Comparison of ENCODE assay signal across 26 cellular contexts in the genomic region with DNA sequence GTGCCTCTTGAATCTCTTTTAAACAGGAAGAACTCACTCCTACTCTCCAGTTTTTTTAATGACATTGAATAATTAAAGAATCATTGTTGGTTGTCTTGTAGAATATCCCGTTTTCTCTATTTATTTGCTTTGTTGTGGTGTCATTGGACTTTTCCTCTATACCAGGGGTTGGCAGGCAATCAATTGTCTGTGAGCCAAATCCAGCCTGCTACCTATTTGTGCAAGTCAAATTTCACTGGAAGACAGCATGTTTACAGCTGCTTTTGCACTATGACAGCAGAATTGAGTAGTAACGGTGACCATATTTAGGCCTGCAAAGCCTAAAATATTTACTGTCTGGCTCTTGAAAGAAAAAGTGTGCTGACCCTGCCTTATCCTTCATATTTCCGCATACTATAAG. TPM values are rescaled to one million over a fixed set of nuclear protein-coding genes. Genes with fewer than 3 reads are reported as not detected.
DNase-seq lines count a peak whose midpoint lies in the region; ATAC-seq, FAIRE-seq and TF ChIP-seq lines count a peak whose summit lies in the region.
"Had no signal": no experiment of that assay in that cellular context is flagged by ENCODE, and none has a peak within 500 bp of the region (broad histone marks: within the 10 kb centered on the region; RNA-seq: fewer than 3 reads in every experiment).

No MANE protein-coding gene starts in this region.

- FAIRE-seq in HepG2 (lab: Jason Lieb, UNC), result no peak
- peak; percentile 40 for FAIRE-seq in endothelial cell of umbilical vein (lab: Jason Lieb, UNC)
- FAIRE-seq: GM18507 had no signal

- H3K4me3 Mint-ChIP-seq in activated CD4-positive, alpha-beta memory T cell treated with anti-CD3 and anti-CD28 coated beads, Interleukin-2, amount 10 ng/mL, durations not matched to agents 7 days and 5 days, result no peak overlapping the region
- H3K4me3 Mint-ChIP-seq: CD4-positive, CD25-positive, alpha-beta regulatory T cell; GM23338; HFFc6; IgD-negative memory B cell had no signal

- dilution Hi-C loops in endothelial cell of umbilical vein (cut with MboI; ENCODE audit: extremely low pct_ligation_motif_present, low sequenced_read_pairs), result no loop called here

- H3F3A ChIP-seq in PC-3 (ENCODE audit: low read length, unreplicated experiment), result no peaks in the 10 kb centered on the region

- TF ChIP-seq RAD21 in liver (IDR thresholded peaks at IDR 0.05), result no peak
- TF ChIP-seq RAD21 in HepG2 (CRISPR knock-in tag; IDR thresholded peaks at IDR 0.05), result no peak

- no peak overlapping the region for H3K9ac ChIP-seq in liver (ENCODE audit: low read depth in 1 of 2, low read length in 2 of 2)
- H3K9ac ChIP-seq in HepG2 (ENCODE audit: insufficient read depth, low read depth, low read length), result no peak overlapping the region
- no peak overlapping the region for H3K9ac ChIP-seq in PC-3 (ENCODE audit: low read length)
- H3K9ac ChIP-seq in endothelial cell of umbilical vein (replicated peaks; ENCODE audit: extremely low read depth, insufficient read depth, low read length), result no peak overlapping the region
- H3K9ac ChIP-seq: BLaER1, KMS-11 had no signal

- H3K36me3 ChIP-seq in liver (ENCODE audit: control insufficient read depth in 4 of 4, insufficient read depth in 3 of 4, low read depth in 1 of 4, low read length in 3 of 4) (peaks cover 0 to 2% (median 0%) of the 10 kb centered on the region in 4 donors), HepG2 (replicated peaks in 1 of 2; ENCODE audit: control insufficient read depth in 1 of 2, insufficient read depth in 2 of 2, low read length in 2 of 2) (peaks cover 4 to 6% of the 10 kb centered on the region in 2 experiments; a peak in 3 of 5 replicates), PC-3 (ENCODE audit: low read depth, low read length) (peaks cover 36% of the 10 kb centered on the region), endothelial cell of umbilical vein (ENCODE audit: control insufficient read depth in 2 of 2, extremely low read depth in 1 of 2, insufficient read depth in 2 of 2, low read length in 2 of 2) (no peaks in the 10 kb centered on the region)
- H3K36me3 ChIP-seq: Peyer's patch had no signal

- H3K4me1 ChIP-seq in liver (ENCODE audit: control insufficient read depth in 4 of 4, insufficient read depth in 4 of 4, low read length in 3 of 4) (peaks cover 0 to 8% (median 6%) of the 10 kb centered on the region in 4 donors), HepG2 (ENCODE audit: insufficient read depth, low read length) (no peaks in the 10 kb centered on the region), PC-3 (ENCODE audit: insufficient read depth, low read length) (peaks cover 10% of the 10 kb centered on the region), endothelial cell of umbilical vein (ENCODE audit: control insufficient read depth, extremely low read depth, insufficient read depth, low read length) (no peaks in the 10 kb centered on the region)
- H3K4me1 ChIP-seq: Peyer's patch had no signal

- H3K4me2 ChIP-seq in HepG2 (ENCODE audit: low read depth, low read length) (no peak overlapping the region), PC-3 (ENCODE audit: low read length) (no peak overlapping the region), endothelial cell of umbilical vein (ENCODE audit: insufficient read depth, low read length) (no peak overlapping the region)
- H3K4me2 ChIP-seq: BLaER1, GM23338, KMS-11 had no signal

- H3K36me3 Mint-ChIP-seq in activated CD4-positive, alpha-beta memory T cell treated with anti-CD3 and anti-CD28 coated beads, Interleukin-2, amount 10 ng/mL, durations not matched to agents 7 days and 5 days (ENCODE audit: low read depth), result peaks cover 50% of the 10 kb centered on the region

- H3K27ac ChIP-seq in liver (ENCODE audit: low read depth in 1 of 2, low read length in 2 of 2) (peak overlapping the region; percentile 34 to 54), HepG2 (ENCODE audit: extremely low read length, insufficient read depth, low read length) (no peak overlapping the region), PC-3 (ENCODE audit: low read length) (no peak overlapping the region), endothelial cell of umbilical vein (ENCODE audit: insufficient read depth, low read depth, low read length) (no peak overlapping the region)
- H3K27ac ChIP-seq: BLaER1, KMS-11, Peyer's patch, SK-N-MC had no signal

- TF ChIP-seq EP300 in HepG2 (IDR thresholded peaks at IDR 0.05; ENCODE audit: low read depth in 2 of 2, low read length in 2 of 2) (no peak), HepG2 (CRISPR knock-in tag; IDR thresholded peaks at IDR 0.05; ENCODE audit: borderline replicate concordance) (no peak)

- H3K9me1 ChIP-seq in endothelial cell of umbilical vein (replicated peaks; ENCODE audit: control insufficient read depth, extremely low read depth, insufficient read depth, low read length), result no peaks in the 10 kb centered on the region

- H3K27ac Mint-ChIP-seq in activated CD4-positive, alpha-beta memory T cell treated with anti-CD3 and anti-CD28 coated beads, Interleukin-2, amount 10 ng/mL, durations not matched to agents 7 days and 5 days, result no peak overlapping the region
- H3K27ac Mint-ChIP-seq: GM23338, HFFc6, IgD-negative memory B cell had no signal

- BruUV-seq in HepG2 (replicated peaks; lab: Mats Ljungman, UMichigan), result no TSS peak
- BruUV-seq in PC-3 (replicated peaks; lab: Mats Ljungman, UMichigan), result no TSS peak
- no TSS peak for BruUV-seq in endothelial cell of umbilical vein (replicated peaks; lab: Mats Ljungman, UMichigan)

- TF ChIP-seq CTCF in liver (IDR thresholded peaks at IDR 0.05; ENCODE audit: low read depth, low read length, missing input control) (no peak), HepG2 (CRISPR knock-in tag; IDR thresholded peaks at IDR 0.05) (no peak), PC-3 (conservative IDR thresholded peaks at IDR 0.05; ENCODE audit: low read depth, low read length) (no peak), endothelial cell of umbilical vein (IDR thresholded peaks at IDR 0.05; ENCODE audit: extremely low read depth in 1 of 2, insufficient read depth in 1 of 2, low read depth in 1 of 2, low read length in 2 of 2) (no peak)

- POLR2A ChIA-PET in HepG2 (lab: Yijun Ruan, JAX), result no interaction called here
- POLR2A ChIA-PET in PC-3 (lab: Charles Lee; ENCODE audit: unreplicated experiment), result interaction anchor here (0.6 kb wide), 1 partner anchor 235 kb away, joined by 3 read pairs; no protein-coding TSS in a partner anchor
- POLR2A ChIA-PET in endothelial cell of umbilical vein (lab: Charles Lee), result no interaction called here
- POLR2A ChIA-PET in activated CD4-positive, alpha-beta memory T cell treated with anti-CD3 and anti-CD28 coated beads, Interleukin-2, amount 10 ng/mL, durations not matched to agents 7 days and 5 days (lab: Charles Lee), result no interaction called here

- 34% methylated on average over 3 of the region's 3 CpGs for WGBS in liver
- 100% methylated on average over 3 of the region's 3 CpGs for WGBS in HepG2 (ENCODE audit: low lambda C conversion rate)

- H3K4me3 ChIP-seq in liver (ENCODE audit: low read depth in 1 of 3, low read length in 3 of 3), result no peak overlapping the region
- no peak overlapping the region for H3K4me3 ChIP-seq in HepG2 (replicated peaks in 1 of 3; ENCODE audit: insufficient read depth in 1 of 3, low read depth in 2 of 3, low read length in 3 of 3)
- H3K4me3 ChIP-seq in PC-3 (ENCODE audit: low read length), result no peak overlapping the region
- H3K4me3 ChIP-seq in endothelial cell of umbilical vein (replicated peaks in 1 of 3; ENCODE audit: insufficient read depth in 1 of 3, low read depth in 1 of 3, low read length in 3 of 3), result no peak overlapping the region
- H3K4me3 ChIP-seq: BLaER1, GM23338, HAP-1, Peyer's patch, SK-N-MC had no signal

- no peaks in the 10 kb centered on the region for H3K9me3 Mint-ChIP-seq in activated CD4-positive, alpha-beta memory T cell treated with anti-CD3 and anti-CD28 coated beads, Interleukin-2, amount 10 ng/mL, durations not matched to agents 7 days and 5 days
- H3K9me3 Mint-ChIP-seq: GM23338, HFFc6, IgD-negative memory B cell had no signal

- H4K20me1 ChIP-seq in HepG2 (ENCODE audit: insufficient read depth, low read length) (no peaks in the 10 kb centered on the region), PC-3 (ENCODE audit: low read length) (no peaks in the 10 kb centered on the region), endothelial cell of umbilical vein (replicated peaks; ENCODE audit: control insufficient read depth, extremely low read depth, insufficient read depth, low read length) (no peaks in the 10 kb centered on the region)
- H4K20me1 ChIP-seq: BLaER1 had no signal

- H3K27me3 ChIP-seq in liver (ENCODE audit: control insufficient read depth in 4 of 4, insufficient read depth in 4 of 4, low read length in 3 of 4) (no peaks in the 10 kb centered on the region), HepG2 (ENCODE audit: control insufficient read depth in 1 of 2, insufficient read depth in 2 of 2, low read length in 2 of 2) (no peaks in the 10 kb centered on the region), PC-3 (ENCODE audit: low read length) (no peaks in the 10 kb centered on the region), endothelial cell of umbilical vein (ENCODE audit: control insufficient read depth in 2 of 2, insufficient read depth in 2 of 2, low read length in 2 of 2) (no peaks in the 10 kb centered on the region)
- H3K27me3 ChIP-seq: Peyer's patch had no signal

- no peaks in the 10 kb centered on the region for H3K4me1 Mint-ChIP-seq in activated CD4-positive, alpha-beta memory T cell treated with anti-CD3 and anti-CD28 coated beads, Interleukin-2, amount 10 ng/mL, durations not matched to agents 7 days and 5 days
- H3K4me1 Mint-ChIP-seq: GM23338 had no signal

- H3K9me2 ChIP-seq in PC-3 (replicated peaks; ENCODE audit: low read length), result no peaks in the 10 kb centered on the region

- no peak for TF ChIP-seq POLR2A in HepG2 (IDR thresholded peaks at IDR 0.05; ENCODE audit: insufficient read depth in 1 of 2, low read depth in 2 of 2, low read length in 2 of 2)
- TF ChIP-seq POLR2A in endothelial cell of umbilical vein (IDR thresholded peaks at IDR 0.05; ENCODE audit: low read depth, low read length), result no peak

- CTCF ChIA-PET in HepG2 (lab: Yijun Ruan, JAX; ENCODE audit: low intra/inter-chr PET ratio, low total read pairs) (no interaction called here), PC-3 (lab: Charles Lee) (no interaction called here), endothelial cell of umbilical vein (lab: Charles Lee) (no interaction called here)
- CTCF ChIA-PET in activated CD4-positive, alpha-beta memory T cell treated with anti-CD3 and anti-CD28 coated beads, Interleukin-2, amount 10 ng/mL, durations not matched to agents 7 days and 5 days (lab: Charles Lee), result interaction anchor here (0.8 kb wide), 1 partner anchor 52 kb away, joined by 3 read pairs; no protein-coding TSS in a partner anchor

- DNase-seq in HepG2 (ENCODE audit: low spot score) (no peak), PC-3 (no peak), endothelial cell of umbilical vein (ENCODE audit: low read depth, low spot score) (no peak), ureter (ENCODE audit: low spot score) (no peak)
- no peak for DNase-seq in activated CD4-positive, alpha-beta memory T cell treated with anti-CD3 and anti-CD28 coated beads, Interleukin-2, amount 10 ng/mL, durations not matched to agents 7 days and 5 days
- DNase-seq: CD4-positive, CD25-positive, alpha-beta regulatory T cell; DMS53; HFFc6; NCI-H1048; NCI-H1417; NCI-H187; NCI-H2107; NCI-H446 treated with DMSO at 0.1 percent for 48 hours; NCI-H526; NCI-H82; Peyer's patch; SIG-M5 had no signal

- H3K79me2 ChIP-seq in HepG2 (ENCODE audit: insufficient read depth, low read length) (no peaks in the 10 kb centered on the region), PC-3 (ENCODE audit: low read length) (no peaks in the 10 kb centered on the region), endothelial cell of umbilical vein (ENCODE audit: control insufficient read depth, insufficient read depth, low read length) (no peaks in the 10 kb centered on the region)

- H2AFZ ChIP-seq in HepG2 (ENCODE audit: low read length) (no peak overlapping the region), PC-3 (ENCODE audit: low read length) (no peak overlapping the region), endothelial cell of umbilical vein (ENCODE audit: low read depth, low read length) (no peak overlapping the region)
- H2AFZ ChIP-seq: GM23338 had no signal

- H3K9me3 ChIP-seq in liver (ENCODE audit: control insufficient read depth in 4 of 4, low read length in 3 of 4) (no peaks in the 10 kb centered on the region), HepG2 (ENCODE audit: low read length) (no peaks in the 10 kb centered on the region), PC-3 (ENCODE audit: low read length) (no peaks in the 10 kb centered on the region), endothelial cell of umbilical vein (replicated peaks; ENCODE audit: control insufficient read depth, insufficient read depth, low read length) (no peaks in the 10 kb centered on the region)
- H3K9me3 ChIP-seq: BLaER1, HAP-1, Peyer's patch had no signal

- intact Hi-C loops in HepG2 (cut with micrococcal nuclease; ENCODE audit: unreplicated experiment), result no loop called here
- intact Hi-C loops in PC-3 (cut with micrococcal nuclease), result no loop called here
- intact Hi-C loops in endothelial cell of umbilical vein (cut with micrococcal nuclease), result no loop called here

- H3K27me3 Mint-ChIP-seq in activated CD4-positive, alpha-beta memory T cell treated with anti-CD3 and anti-CD28 coated beads, Interleukin-2, amount 10 ng/mL, durations not matched to agents 7 days and 5 days, result no peaks in the 10 kb centered on the region
- H3K27me3 Mint-ChIP-seq: CD4-positive, CD25-positive, alpha-beta regulatory T cell; IgD-negative memory B cell had no signal

- no peak for ATAC-seq in HepG2
- peak; percentile 37 for ATAC-seq in PC-3
- ATAC-seq in HG03457 (IDR thresholded peaks at IDR 0.05; ENCODE audit: unreplicated experiment), result no peak
- ATAC-seq: GM23338 had no signal

- in situ Hi-C loops in HepG2 (cut with HindIII; ENCODE audit: extremely low pct_ligation_motif_present, low pct_unique_long_range_greater_than_20kb), result no loop called here

RNA-seq across cellular contexts. Expression of a gene that starts 34.8 kb away (rescaled TPM):
- total RNA-seq in liver, result 10 to 100 TPM in 1 of 2 donors, 1 to 10 TPM in 1; 7.3 to 12.7 TPM
- 1 to 10 TPM in 1 of 2 donors, under 1 TPM in 1; 0.93 to 1.3 TPM for polyA plus RNA-seq in liver
- 26.5 and 38.2 TPM in 2 replicates for total RNA-seq in HepG2 (2016; rRNA removed; fragmentation: Illumina TruSeq; extraction: Trizol)
- total RNA-seq in HepG2 (2016; cell fraction: cytosol; rRNA removed; fragmentation: Illumina TruSeq; extraction: Trizol; ENCODE audit: low read depth), result 31.5 and 34.7 TPM in 2 replicates
- 26.6 and 35.6 TPM in 2 replicates for total RNA-seq in HepG2 (2016; cell fraction: insoluble cytoplasmic fraction; rRNA removed; fragmentation: Illumina TruSeq; extraction: Trizol)
- 16.9 and 21.3 TPM in 2 replicates for total RNA-seq in HepG2 (2016; cell fraction: membrane; rRNA removed; fragmentation: Illumina TruSeq; extraction: Trizol)
- total RNA-seq in HepG2 (2016; cell fraction: nucleus; rRNA removed; fragmentation: Illumina TruSeq; extraction: Trizol), result 40.4 and 43.0 TPM in 2 replicates
- 2.1 and 3.3 TPM in 2 replicates for polyA plus RNA-seq in HepG2 (2011; rRNA removed)
- 1.9 and 2.2 TPM in 2 replicates for polyA plus RNA-seq in HepG2 (2011; cell fraction: cytosol; rRNA removed)
- polyA plus RNA-seq in HepG2 (2011; cell fraction: nucleus; rRNA removed), result 2.5 and 2.8 TPM in 2 replicates
- 3.7 and 5.9 TPM in 2 replicates for polyA plus RNA-seq in HepG2 (2012)
- 0.48 and 0.66 TPM in 2 replicates for polyA plus RNA-seq in HepG2 (2016; cell fraction: cytosol; fragmentation: Illumina TruSeq; extraction: Trizol; ENCODE audit: low read depth)
- polyA plus RNA-seq in HepG2 (2016; cell fraction: insoluble cytoplasmic fraction; fragmentation: Illumina TruSeq; extraction: Trizol; ENCODE audit: low read depth), result 18.4 and 18.6 TPM in 2 replicates
- polyA plus RNA-seq in HepG2 (2016; cell fraction: membrane; fragmentation: Illumina TruSeq; extraction: Trizol; ENCODE audit: low read depth), result 1.7 and 1.9 TPM in 2 replicates
- 11.7 and 13.0 TPM in 2 replicates for polyA plus RNA-seq in HepG2 (2016; cell fraction: nucleus; fragmentation: Illumina TruSeq; extraction: Trizol; ENCODE audit: insufficient read depth, low read depth)
- 7.2 and 67.2 TPM in 2 replicates for polyA minus RNA-seq in HepG2 (2011; rRNA and poly(A)+ RNA removed; ENCODE audit: low replicate concordance)
- 4.5 and 5.7 TPM in 2 replicates for polyA minus RNA-seq in HepG2 (2011; cell fraction: cytosol; rRNA and poly(A)+ RNA removed)
- polyA minus RNA-seq in HepG2 (2011; cell fraction: nucleus; rRNA and poly(A)+ RNA removed), result 19.8 and 21.9 TPM in 2 replicates
- total RNA-seq in PC-3 (2014; rRNA removed), result 19.6 and 23.2 TPM in 2 replicates
- total RNA-seq in endothelial cell of umbilical vein, result 16.4 and 18.6 TPM in 2 replicates
- polyA plus RNA-seq in endothelial cell of umbilical vein, result 1.2 and 1.8 TPM in 2 replicates
- polyA plus RNA-seq in endothelial cell of umbilical vein (2011; cell fraction: cytosol; rRNA removed), result 3.8 and 4.0 TPM in 2 replicates
- 5.0 and 5.2 TPM in 2 replicates for polyA plus RNA-seq in endothelial cell of umbilical vein (2011; cell fraction: nucleus; rRNA removed)
- 7.2 and 10.8 TPM in 2 replicates for polyA plus RNA-seq in endothelial cell of umbilical vein (2012)
- polyA minus RNA-seq in endothelial cell of umbilical vein, result 10.4 and 12.5 TPM in 2 replicates
- polyA minus RNA-seq in endothelial cell of umbilical vein (2011; cell fraction: cytosol; rRNA and poly(A)+ RNA removed), result 43.0 TPM
- 16.3 and 21.9 TPM in 2 replicates for polyA minus RNA-seq in endothelial cell of umbilical vein (2011; cell fraction: nucleus; rRNA and poly(A)+ RNA removed)
- 14.6 TPM for total RNA-seq in ureter
- 10 to 100 TPM; 28.1 TPM for total RNA-seq in activated CD4-positive, alpha-beta memory T cell treated with anti-CD3 and anti-CD28 coated beads, Interleukin-2, amount 10 ng/mL, durations not matched to agents 7 days and 5 days

Comparison
In these comparisons a context has a peak if more than half of its experiments do, and no peak if none do; other contexts are left out.
1. H3K27ac ChIP-seq: peak in liver (2 of 2); none in HepG2 (single experiment), PC-3 (single experiment) and endothelial cell of umbilical vein (single experiment).